Comparison of ENCODE assay signal across 13 cellular contexts in genomic region chr3:112653209-112653871, GRCh38. TPM values are rescaled to one million over a fixed set of nuclear protein-coding genes. Genes with fewer than 3 reads are reported as not detected.
DNase-seq lines count a peak whose midpoint lies in the region; ATAC-seq, FAIRE-seq and TF ChIP-seq lines count a peak whose summit lies in the region.
"Had no signal": no experiment of that assay in that cellular context is flagged by ENCODE, and none has a peak within 500 bp of the region (broad histone marks: within the 10 kb centered on the region; RNA-seq: fewer than 3 reads in every experiment).

No MANE protein-coding gene starts in this region.

- H3K4me2 ChIP-seq in fibroblast of lung (ENCODE audit: extremely low read depth, insufficient read depth, low read length): peak overlapping the region; percentile 73

- H3K9me3 ChIP-seq in fibroblast of lung (ENCODE audit: control insufficient read depth, insufficient read depth, low read depth, low read length): no peaks in the 10 kb centered on the region

- H3K9ac ChIP-seq in fibroblast of lung (ENCODE audit: insufficient read depth, low read length): no peak overlapping the region

- H3K27me3 Mint-ChIP-seq in osteocyte (ENCODE audit: unreplicated experiment): no peaks in the 10 kb centered on the region

- H3K27me3 ChIP-seq in fibroblast of lung (ENCODE audit: control insufficient read depth, insufficient read depth, low read length): no peaks in the 10 kb centered on the region

- peaks cover 69% of the 10 kb centered on the region for H3K4me1 Mint-ChIP-seq in osteocyte (ENCODE audit: unreplicated experiment)

- intact Hi-C loops in lower leg skin (cut with DNase I; ENCODE audit: low total_unique reads): no loop called here

- peak; percentile 78 for DNase-seq in AG08396 (ENCODE audit: low spot score)
- DNase-seq in RCC 7860 (ENCODE audit: low spot score): peak; percentile 97
- peak; percentile 91 to 99 for DNase-seq in fibroblast of lung (ENCODE audit: low read depth in 2 of 2)
- no peak for DNase-seq in osteocyte (ENCODE audit: extremely low spot score, unreplicated experiment)
- DNase-seq in activated CD8-positive, alpha-beta memory T cell treated with anti-CD3 and anti-CD28 coated beads, Interleukin-2, amount 50 U/mL, for 48 hours: no peak
- DNase-seq in lower leg skin (ENCODE audit: low spot score in 2 of 2): no peak
- DNase-seq: activated effector memory CD4-positive, alpha-beta T cell treated with anti-CD3 and anti-CD28 coated beads, Interleukin-2, amount 50 U/mL, for 16 hours; NCI-H345; stimulated activated CD4-positive, alpha-beta T cell treated with anti-CD3 and anti-CD28 coated beads, Interleukin-4, amount 100 ng/mL, for 1 hour had no signal

- H3K36me3 Mint-ChIP-seq in osteocyte (ENCODE audit: unreplicated experiment): no peaks in the 10 kb centered on the region

- ATAC-seq in HG03439 (IDR thresholded peaks at IDR 0.05; ENCODE audit: unreplicated experiment) (no peak), GM21529 (IDR thresholded peaks at IDR 0.05; ENCODE audit: unreplicated experiment) (no peak)

- H3K4me3 ChIP-seq in fibroblast of lung (replicated peaks in 1 of 4; ENCODE audit: control extremely low read depth in 1 of 4, insufficient read depth in 1 of 4, low read depth in 3 of 4, low read length in 4 of 4) (peak overlapping the region in 1 of 4 experiments; percentile 14), lower leg skin (ENCODE audit: low read depth, poor library complexity, severe bottlenecking) (no peak overlapping the region)

- TF ChIP-seq POLR2A in lower leg skin (IDR thresholded peaks at IDR 0.05): no peak

- H3K9me3 Mint-ChIP-seq in osteocyte (ENCODE audit: unreplicated experiment): peaks cover 9% of the 10 kb centered on the region

- H2AFZ ChIP-seq in fibroblast of lung (ENCODE audit: low read length): no peak overlapping the region

- H3K27ac Mint-ChIP-seq in osteocyte (ENCODE audit: unreplicated experiment): peak overlapping the region; percentile 95

- no peak for TF ChIP-seq CTCF in fibroblast of lung (conservative IDR thresholded peaks at IDR 0.05 in 1 of 2, IDR thresholded peaks at IDR 0.05 in 1 of 2; ENCODE audit: low read depth in 1 of 2, low read length in 2 of 2)
- no peak for TF ChIP-seq CTCF in osteocyte (IDR thresholded peaks at IDR 0.05)
- no peak for TF ChIP-seq CTCF in lower leg skin (IDR thresholded peaks at IDR 0.05)

- no peaks in the 10 kb centered on the region for H4K20me1 ChIP-seq in fibroblast of lung (ENCODE audit: control insufficient read depth, extremely low read depth, insufficient read depth, low read length)

- peak overlapping the region; percentile 58 for H3K4me3 Mint-ChIP-seq in osteocyte (ENCODE audit: unreplicated experiment)

- no peaks in the 10 kb centered on the region for H3K79me2 ChIP-seq in fibroblast of lung (ENCODE audit: control insufficient read depth, insufficient read depth, low read length)

- H3K36me3 ChIP-seq in fibroblast of lung (ENCODE audit: control insufficient read depth, insufficient read depth, low read length): no peaks in the 10 kb centered on the region

- WGBS in lower leg skin, 2 donors: 58 to 63% methylated on average over 5 of the region's 5 CpGs

- peak overlapping the region; percentile 96 for H3K27ac ChIP-seq in fibroblast of lung (ENCODE audit: insufficient read depth, low read length)
- H3K27ac ChIP-seq: C4-2B had no signal

- H3K4me1 ChIP-seq in fibroblast of lung (ENCODE audit: control insufficient read depth, extremely low read depth, insufficient read depth, low read length): peaks cover 26% of the 10 kb centered on the region

- peak; percentile 96 for FAIRE-seq in RCC 7860 (lab: Jason Lieb, UNC)
- FAIRE-seq: GM18507 had no signal

RNA-seq across cellular contexts. Expression of gene CCDC80, which starts 12.4 kb away (rescaled TPM):
- 153 and 366 TPM in 2 replicates for total RNA-seq in fibroblast of lung
- 131 and 526 TPM in 2 replicates for polyA plus RNA-seq in fibroblast of lung
- polyA plus RNA-seq in fibroblast of lung (2012): 362 and 1,849 TPM in 2 replicates
- polyA minus RNA-seq in fibroblast of lung (ENCODE audit: low replicate concordance): 162 and 660 TPM in 2 replicates
- 1,760 and 1,947 TPM in 2 replicates for total RNA-seq in osteocyte
- total RNA-seq in lower leg skin: 10 to 100 TPM in 3 of 4 donors, 1 to 10 TPM in 1; 7.4 to 53.3 (median 10.6) TPM

Comparison
In these comparisons a context has a peak if more than half of its experiments do, and no peak if none do; other contexts are left out.
1. DNase-seq: peak in AG08396 (single experiment), RCC 7860 (single experiment) and fibroblast of lung (2 of 2); none in osteocyte (single experiment), activated CD8-positive, alpha-beta memory T cell treated with anti-CD3 and anti-CD28 coated beads, Interleukin-2, amount 50 U/mL, for 48 hours (single experiment) and lower leg skin (0 of 2).